Comparison of ENCODE assay signal across 13 cellular contexts in the genomic region with DNA sequence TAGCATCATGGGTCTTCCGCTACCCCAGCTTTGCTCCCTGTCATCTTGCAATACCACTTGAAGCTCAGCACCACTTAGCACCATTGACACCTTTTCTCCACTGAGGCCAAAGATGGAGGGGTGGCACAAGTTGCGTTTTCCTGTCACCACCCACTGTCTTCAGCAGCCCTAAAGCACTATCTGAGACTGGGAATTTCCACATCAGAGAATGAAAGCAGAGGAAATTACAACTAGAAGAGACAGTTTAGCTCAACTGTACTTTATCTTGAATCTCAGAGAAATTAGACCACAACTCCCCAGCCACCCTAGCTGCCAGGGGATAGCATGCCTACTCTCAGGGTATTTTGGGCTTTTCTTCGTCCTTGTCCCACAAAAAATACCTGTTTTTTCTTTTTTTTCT.
"Had no signal": no experiment of that assay in that cellular context is flagged by ENCODE, and none has a peak within 500 bp of the region (broad histone marks: within the 10 kb centered on the region; RNA-seq: fewer than 3 reads in every experiment).

No MANE protein-coding gene starts in this region.

- H3K27ac Mint-ChIP-seq: activated CD4-positive, alpha-beta T cell treated with anti-CD3 and anti-CD28 coated beads, Interleukin-2, amount 10 ng/mL, durations not matched to agents 7 days and 5 days; naive B cell had no signal

- DNase-seq: activated CD4-positive, alpha-beta T cell treated with anti-CD3 and anti-CD28 coated beads, Interleukin-2, amount 10 ng/mL, durations not matched to agents 7 days and 5 days; foreskin keratinocyte; left colon; naive B cell; nucleus accumbens; right lobe of liver; spleen; stimulated activated CD8-positive, alpha-beta memory T cell treated with anti-CD3 and anti-CD28 coated beads, Interleukin-4, amount 100 ng/mL, for 48 hours; thyroid gland had no signal

- H3K9me3 ChIP-seq: ascending aorta, right lobe of liver, SJSA1, spleen, thyroid gland had no signal

- FAIRE-seq: bronchial epithelial cell, urothelium cell line had no signal

- H3K36me3 ChIP-seq: ascending aorta, right lobe of liver, SJSA1, spleen, thyroid gland had no signal

- H3K4me1 Mint-ChIP-seq: naive B cell had no signal

- H3K27ac ChIP-seq: ascending aorta, foreskin keratinocyte, right lobe of liver, SJSA1, spleen, thyroid gland had no signal

- H3K36me3 Mint-ChIP-seq: naive B cell had no signal

- H3K27me3 Mint-ChIP-seq: activated CD4-positive, alpha-beta T cell treated with anti-CD3 and anti-CD28 coated beads, Interleukin-2, amount 10 ng/mL, durations not matched to agents 7 days and 5 days had no signal

- H3K4me3 ChIP-seq: ascending aorta, right lobe of liver, SJSA1, spleen, thyroid gland had no signal

- H3K4me3 Mint-ChIP-seq: activated CD4-positive, alpha-beta T cell treated with anti-CD3 and anti-CD28 coated beads, Interleukin-2, amount 10 ng/mL, durations not matched to agents 7 days and 5 days; naive B cell had no signal

- ATAC-seq: foreskin keratinocyte, left colon, right lobe of liver had no signal

- H3K27me3 ChIP-seq: ascending aorta, foreskin keratinocyte, right lobe of liver, SJSA1, spleen, thyroid gland had no signal

- H3K4me1 ChIP-seq: ascending aorta, right lobe of liver, spleen, thyroid gland had no signal
